Comparison of ENCODE assay signal across 8 cellular contexts in genomic region chr20:58850693-58851174, GRCh38. TPM values are rescaled to one million over a fixed set of nuclear protein-coding genes. Genes with fewer than 3 reads are reported as not detected.
DNase-seq lines count a peak whose midpoint lies in the region; ATAC-seq, FAIRE-seq and TF ChIP-seq lines count a peak whose summit lies in the region.

TSS of gene GNAS-AS1 (minus strand) at chr20:58850902.

- TF ChIP-seq CTCF in parathyroid adenoma (IDR thresholded peaks at IDR 0.05) (no peak), D721Med (IDR thresholded peaks at IDR 0.05; ENCODE audit: insufficient read depth, missing control alignments) (no peak)

- H3K79me2 ChIP-seq in parathyroid adenoma = no peaks in the 10 kb centered on the region

- no peaks in the 10 kb centered on the region for H3K9me3 ChIP-seq in parathyroid adenoma (ENCODE audit: control insufficient read depth, low read length)
- peaks cover 8% of the 10 kb centered on the region for H3K9me3 ChIP-seq in thymus (ENCODE audit: control insufficient read depth)

- peak within 1 kb of the TSS; percentile 35 for H3K4me2 ChIP-seq in parathyroid adenoma (ENCODE audit: low read length)

- H3K27me3 ChIP-seq in parathyroid adenoma (ENCODE audit: control insufficient read depth, insufficient read depth, low read length) (peaks cover 12% of the 10 kb centered on the region), thymus (ENCODE audit: control insufficient read depth, insufficient read depth) (peaks cover 25% of the 10 kb centered on the region)

- H3K4me1 ChIP-seq in parathyroid adenoma (no peaks in the 10 kb centered on the region), thymus (ENCODE audit: control insufficient read depth, insufficient read depth, low read length) (no peaks in the 10 kb centered on the region)

- WGBS in thymus = 49% methylated on average over 25 of the region's 25 CpGs

- ATAC-seq in GM18519 (IDR thresholded peaks at IDR 0.05; ENCODE audit: low FRiP score, unreplicated experiment) (peak; percentile 63), HG02981 (IDR thresholded peaks at IDR 0.05; ENCODE audit: unreplicated experiment) (peak; percentile 83)

- H2AFZ ChIP-seq in parathyroid adenoma = no peak within 1 kb of the TSS

- no peak within 1 kb of the TSS for H3K27ac ChIP-seq in parathyroid adenoma
- H3K27ac ChIP-seq in thymus (ENCODE audit: low read depth) = no peak within 1 kb of the TSS

- H3K36me3 ChIP-seq in parathyroid adenoma (ENCODE audit: control insufficient read depth, insufficient read depth, low read length) (no peaks in the 10 kb centered on the region), thymus (ENCODE audit: control insufficient read depth, insufficient read depth) (no peaks in the 10 kb centered on the region)

- no peak within 1 kb of the TSS for H3K9ac ChIP-seq in parathyroid adenoma

- no peak for FAIRE-seq in D721Med (lab: Jason Lieb, UNC)

- no peak within 1 kb of the TSS for H3K4me3 ChIP-seq in parathyroid adenoma (ENCODE audit: low read depth, low read length)
- H3K4me3 ChIP-seq in thymus (ENCODE audit: low read length) = peak within 1 kb of the TSS; percentile 46

- DNase-seq in activated gamma-delta T cell treated with Interleukin-2 at 50 U/mL for 16 hours = peak; percentile 58
- DNase-seq in globus pallidus (ENCODE audit: low spot score) = peak; percentile 71
- no peak for DNase-seq in D721Med (ENCODE audit: insufficient read length, low spot score)

TF ChIP-seq in PFSK-1, 5 proteins besides CTCF, POLR2A, EP300 and RAD21:
- TF ChIP-seq, protein P1, sequence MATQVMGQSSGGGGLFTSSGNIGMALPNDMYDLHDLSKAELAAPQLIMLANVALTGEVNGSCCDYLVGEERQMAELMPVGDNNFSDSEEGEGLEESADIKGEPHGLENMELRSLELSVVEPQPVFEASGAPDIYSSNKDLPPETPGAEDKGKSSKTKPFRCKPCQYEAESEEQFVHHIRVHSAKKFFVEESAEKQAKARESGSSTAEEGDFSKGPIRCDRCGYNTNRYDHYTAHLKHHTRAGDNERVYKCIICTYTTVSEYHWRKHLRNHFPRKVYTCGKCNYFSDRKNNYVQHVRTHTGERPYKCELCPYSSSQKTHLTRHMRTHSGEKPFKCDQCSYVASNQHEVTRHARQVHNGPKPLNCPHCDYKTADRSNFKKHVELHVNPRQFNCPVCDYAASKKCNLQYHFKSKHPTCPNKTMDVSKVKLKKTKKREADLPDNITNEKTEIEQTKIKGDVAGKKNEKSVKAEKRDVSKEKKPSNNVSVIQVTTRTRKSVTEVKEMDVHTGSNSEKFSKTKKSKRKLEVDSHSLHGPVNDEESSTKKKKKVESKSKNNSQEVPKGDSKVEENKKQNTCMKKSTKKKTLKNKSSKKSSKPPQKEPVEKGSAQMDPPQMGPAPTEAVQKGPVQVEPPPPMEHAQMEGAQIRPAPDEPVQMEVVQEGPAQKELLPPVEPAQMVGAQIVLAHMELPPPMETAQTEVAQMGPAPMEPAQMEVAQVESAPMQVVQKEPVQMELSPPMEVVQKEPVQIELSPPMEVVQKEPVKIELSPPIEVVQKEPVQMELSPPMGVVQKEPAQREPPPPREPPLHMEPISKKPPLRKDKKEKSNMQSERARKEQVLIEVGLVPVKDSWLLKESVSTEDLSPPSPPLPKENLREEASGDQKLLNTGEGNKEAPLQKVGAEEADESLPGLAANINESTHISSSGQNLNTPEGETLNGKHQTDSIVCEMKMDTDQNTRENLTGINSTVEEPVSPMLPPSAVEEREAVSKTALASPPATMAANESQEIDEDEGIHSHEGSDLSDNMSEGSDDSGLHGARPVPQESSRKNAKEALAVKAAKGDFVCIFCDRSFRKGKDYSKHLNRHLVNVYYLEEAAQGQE (IDR thresholded peaks at IDR 0.05; ENCODE audit: insufficient read depth in 1 of 2, low read depth in 2 of 2, low read length in 2 of 2) = no peak
- TF ChIP-seq POLR2AphosphoS5 (IDR thresholded peaks at IDR 0.05; ENCODE audit: low read depth, low read length) = peak; percentile 61; the same call in 1 of the 2 replicates

RNA-seq across cellular contexts. Expression of gene GNAS-AS1, which starts in this region (rescaled TPM):
- polyA plus RNA-seq in PFSK-1 (2012; ENCODE audit: insufficient read length, low read depth) = 0.79 TPM
- 0.32 TPM for polyA plus RNA-seq in thymus
